ENCODE assay signal across 1 cellular context in genomic region chr9:13586726-13587392, GRCh38.
TF ChIP-seq lines count a peak whose summit lies in the region.

No MANE protein-coding gene starts in this region.

TF ChIP-seq in HepG2, 621 proteins besides CTCF, POLR2A, EP300 and RAD21 (continued from another document):
- TF ChIP-seq, protein P1, sequence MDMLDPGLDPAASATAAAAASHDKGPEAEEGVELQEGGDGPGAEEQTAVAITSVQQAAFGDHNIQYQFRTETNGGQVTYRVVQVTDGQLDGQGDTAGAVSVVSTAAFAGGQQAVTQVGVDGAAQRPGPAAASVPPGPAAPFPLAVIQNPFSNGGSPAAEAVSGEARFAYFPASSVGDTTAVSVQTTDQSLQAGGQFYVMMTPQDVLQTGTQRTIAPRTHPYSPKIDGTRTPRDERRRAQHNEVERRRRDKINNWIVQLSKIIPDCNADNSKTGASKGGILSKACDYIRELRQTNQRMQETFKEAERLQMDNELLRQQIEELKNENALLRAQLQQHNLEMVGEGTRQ (IDR thresholded peaks at IDR 0.05; ENCODE audit: low read depth, low read length): no peak
- TF ChIP-seq, protein P1 (CRISPR knock-in tag; IDR thresholded peaks at IDR 0.05; ENCODE audit: borderline replicate concordance): no peak
